11 cellular contexts compared by ENCODE assay signal in the genomic region with DNA sequence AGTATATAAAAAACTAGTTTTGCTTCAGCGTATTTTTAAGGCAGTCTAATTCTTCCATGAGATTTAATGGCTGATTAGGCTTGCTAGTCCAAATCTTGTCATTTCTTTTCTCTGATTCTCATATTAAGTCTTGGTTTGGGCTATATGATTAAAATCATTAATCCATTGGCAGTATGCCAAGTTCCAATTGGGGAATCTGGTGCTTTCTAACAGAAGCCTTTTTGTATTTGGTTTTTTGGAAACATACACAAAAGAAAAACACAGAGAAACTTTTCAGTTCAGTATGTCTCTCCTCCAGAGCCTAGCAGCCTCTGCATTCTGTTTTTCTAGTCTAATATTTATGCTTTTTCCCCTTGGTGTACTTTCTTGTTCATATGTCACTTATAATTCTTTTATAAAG. TPM values are rescaled to one million over a fixed set of nuclear protein-coding genes. Genes with fewer than 3 reads are reported as not detected.
DNase-seq lines count a peak whose midpoint lies in the region; ATAC-seq and TF ChIP-seq lines count a peak whose summit lies in the region.
"Had no signal": no experiment of that assay in that cellular context is flagged by ENCODE, and none has a peak within 500 bp of the region (broad histone marks: within the 10 kb centered on the region; RNA-seq: fewer than 3 reads in every experiment).

No MANE protein-coding gene starts in this region.

- peaks cover 1% of the 10 kb centered on the region for H3K36me3 Mint-ChIP-seq in activated naive CD8-positive, alpha-beta T cell treated with anti-CD3 and anti-CD28 coated beads, Interleukin-2, amount 10 ng/mL, durations not matched to agents 7 days and 5 days
- H3K36me3 Mint-ChIP-seq in activated naive CD8-positive, alpha-beta T cell treated with anti-CD3 and anti-CD28 coated beads for 36 hours, result no peaks in the 10 kb centered on the region

- in situ Hi-C loops in Panc1 (cut with HindIII; ENCODE audit: low pct_unique_long_range_greater_than_20kb, low sequenced_read_pairs), result no loop called here

- no peaks in the 10 kb centered on the region for H3K9me3 ChIP-seq in Panc1 (ENCODE audit: control insufficient read depth, insufficient read depth, low read depth, low read length)

- H3K27ac Mint-ChIP-seq in activated naive CD8-positive, alpha-beta T cell treated with anti-CD3 and anti-CD28 coated beads, Interleukin-2, amount 10 ng/mL, durations not matched to agents 7 days and 5 days, result peak overlapping the region; percentile 71
- no peak overlapping the region for H3K27ac Mint-ChIP-seq in activated naive CD8-positive, alpha-beta T cell treated with anti-CD3 and anti-CD28 coated beads for 36 hours

- H3K27ac ChIP-seq in Panc1 (ENCODE audit: low read length) (peak overlapping the region; percentile 1), temporal lobe (ENCODE audit: low read depth, low read length) (peak overlapping the region; percentile 54), coronary artery (no peak overlapping the region)

- no peak for DNase-seq in activated naive CD8-positive, alpha-beta T cell treated with anti-CD3 and anti-CD28 coated beads, Interleukin-2, amount 10 ng/mL, durations not matched to agents 7 days and 5 days
- DNase-seq in activated naive CD8-positive, alpha-beta T cell treated with anti-CD3 and anti-CD28 coated beads for 36 hours, result no peak
- DNase-seq in Panc1 (ENCODE audit: low read depth, low spot score) (no peak), foreskin melanocyte (peak; percentile 79), coronary artery (ENCODE audit: low spot score) (no peak), HuH-7.5 (ENCODE audit: low spot score) (no peak)
- DNase-seq: activated CD8-positive, alpha-beta memory T cell treated with anti-CD3 and anti-CD28 coated beads, Interleukin-2, amount 50 U/mL, for 4 hours; aorta; NCI-H1092 had no signal

- H3K4me1 ChIP-seq in Panc1 (ENCODE audit: control insufficient read depth, insufficient read depth, low read length), result peaks cover 20% of the 10 kb centered on the region

- H3K4me1 Mint-ChIP-seq in activated naive CD8-positive, alpha-beta T cell treated with anti-CD3 and anti-CD28 coated beads, Interleukin-2, amount 10 ng/mL, durations not matched to agents 7 days and 5 days, result peaks cover 18% of the 10 kb centered on the region
- peaks cover 18% of the 10 kb centered on the region for H3K4me1 Mint-ChIP-seq in activated naive CD8-positive, alpha-beta T cell treated with anti-CD3 and anti-CD28 coated beads for 36 hours

- H3K4me3 Mint-ChIP-seq in activated naive CD8-positive, alpha-beta T cell treated with anti-CD3 and anti-CD28 coated beads, Interleukin-2, amount 10 ng/mL, durations not matched to agents 7 days and 5 days, result peak overlapping the region; percentile 63
- no peak overlapping the region for H3K4me3 Mint-ChIP-seq in activated naive CD8-positive, alpha-beta T cell treated with anti-CD3 and anti-CD28 coated beads for 36 hours

- no peaks in the 10 kb centered on the region for H3K27me3 Mint-ChIP-seq in activated naive CD8-positive, alpha-beta T cell treated with anti-CD3 and anti-CD28 coated beads, Interleukin-2, amount 10 ng/mL, durations not matched to agents 7 days and 5 days
- H3K27me3 Mint-ChIP-seq in activated naive CD8-positive, alpha-beta T cell treated with anti-CD3 and anti-CD28 coated beads for 36 hours, result no peaks in the 10 kb centered on the region

- POLR2A ChIA-PET in activated naive CD8-positive, alpha-beta T cell treated with anti-CD3 and anti-CD28 coated beads, Interleukin-2, amount 10 ng/mL, durations not matched to agents 7 days and 5 days (lab: Charles Lee), result no interaction called here
- POLR2A ChIA-PET in Panc1 (lab: Charles Lee), result no interaction called here

- intact Hi-C loops in Panc1 (cut with micrococcal nuclease; ENCODE audit: unreplicated experiment), result no loop called here

- CTCF ChIA-PET in Panc1 (lab: Charles Lee), result no interaction called here

- TSS peak; percentile 35 for BruUV-seq in Panc1 (replicated peaks; lab: Mats Ljungman, UMichigan)

- no peak for ATAC-seq in activated naive CD8-positive, alpha-beta T cell treated with anti-CD3 and anti-CD28 coated beads, Interleukin-2, amount 10 ng/mL, durations not matched to agents 7 days and 5 days (ENCODE audit: low read depth)
- no peak for ATAC-seq in Panc1
- no peak for ATAC-seq in GM18858 (IDR thresholded peaks at IDR 0.05; ENCODE audit: unreplicated experiment)

- no peaks in the 10 kb centered on the region for H3K27me3 ChIP-seq in Panc1 (ENCODE audit: control insufficient read depth, insufficient read depth, low read length)

- H3K36me3 ChIP-seq in Panc1 (ENCODE audit: control insufficient read depth, insufficient read depth, low read length), result peaks cover under 1% of the 10 kb centered on the region; the same call in 1 of the 2 replicates

- H3K9me3 Mint-ChIP-seq in activated naive CD8-positive, alpha-beta T cell treated with anti-CD3 and anti-CD28 coated beads, Interleukin-2, amount 10 ng/mL, durations not matched to agents 7 days and 5 days, result peaks cover 1% of the 10 kb centered on the region
- no peaks in the 10 kb centered on the region for H3K9me3 Mint-ChIP-seq in activated naive CD8-positive, alpha-beta T cell treated with anti-CD3 and anti-CD28 coated beads for 36 hours

- TF ChIP-seq CTCF in Panc1 (IDR thresholded peaks at IDR 0.05) (no peak), coronary artery (IDR thresholded peaks at IDR 0.05) (no peak)

- H3K4me3 ChIP-seq in Panc1 (ENCODE audit: low read depth in 2 of 2, low read length in 2 of 2) (no peak overlapping the region), coronary artery (no peak overlapping the region)

RNA-seq across cellular contexts. Expression of a gene that starts 37.9 kb away (rescaled TPM):
- total RNA-seq in activated naive CD8-positive, alpha-beta T cell treated with anti-CD3 and anti-CD28 coated beads, Interleukin-2, amount 10 ng/mL, durations not matched to agents 7 days and 5 days, result 10 to 100 TPM in 1 of 2 experiments, 1 to 10 TPM in 1; 9.4 to 10.6 TPM
- total RNA-seq in activated naive CD8-positive, alpha-beta T cell treated with anti-CD3 and anti-CD28 coated beads for 36 hours, result 10 to 100 TPM; 10.0 to 10.9 TPM
- total RNA-seq in Panc1 (2021; ENCODE audit: unreplicated experiment) (96.0 TPM), temporal lobe (9.8 TPM)
- polyA plus RNA-seq in Panc1 (2012; ENCODE audit: insufficient read length), result 88.3 TPM

Comparison
In these comparisons a context has a peak if more than half of its experiments do, and no peak if none do; other contexts are left out.
1. H3K27ac ChIP-seq: peak in Panc1 (single experiment) and temporal lobe (single experiment); none in coronary artery (0 of 2).